In the genomic region with DNA sequence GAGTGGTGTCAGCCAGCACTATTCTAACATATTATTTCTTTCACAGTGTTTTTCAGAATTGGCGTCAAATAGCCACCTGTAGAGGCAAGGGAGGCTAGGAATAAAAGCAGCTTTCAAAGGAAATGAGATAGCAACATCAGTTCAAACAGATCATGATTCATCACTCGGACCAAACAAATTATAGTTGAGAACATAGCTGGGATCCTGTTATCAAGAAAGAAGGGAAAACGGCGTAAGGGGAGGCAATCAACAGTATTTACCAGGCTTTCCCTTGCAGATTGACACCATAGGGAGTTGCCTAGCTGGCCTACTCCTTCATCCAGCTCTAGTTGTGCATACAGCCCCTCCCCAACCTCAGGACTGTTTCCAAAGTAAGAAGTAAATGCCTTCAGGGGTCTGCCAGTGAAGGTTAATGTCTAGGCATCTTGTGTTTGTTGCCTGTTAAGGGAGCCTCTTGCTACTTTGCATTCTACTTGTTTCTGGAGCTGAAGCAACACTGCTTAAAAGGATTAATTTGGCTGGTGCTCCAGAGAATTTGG, we compare ENCODE assay signal across 26 cellular contexts.
DNase-seq lines count a peak whose midpoint lies in the region; FAIRE-seq and TF ChIP-seq lines count a peak whose summit lies in the region.
"Had no signal": no experiment of that assay in that cellular context is flagged by ENCODE, and none has a peak within 500 bp of the region (broad histone marks: within the 10 kb centered on the region; RNA-seq: fewer than 3 reads in every experiment).

No MANE protein-coding gene starts in this region.

- no peaks in the 10 kb centered on the region for H3K4me1 ChIP-seq in kidney (ENCODE audit: control insufficient read depth in 1 of 2, insufficient read depth in 1 of 2, low read depth in 1 of 2, low read length in 2 of 2)
- H3K4me1 ChIP-seq: Peyer's patch, SJCRH30 had no signal

- in situ Hi-C loops in GM13977 (cut with MboI; ENCODE audit: low pct_unique_long_range_greater_than_20kb, low sequenced_read_pairs, unreplicated experiment), result no loop called here
- in situ Hi-C loops in KBM-7 (cut with MboI; ENCODE audit: low pct_unique_long_range_greater_than_20kb, low sequenced_read_pairs), result no loop called here

- TF ChIP-seq CTCF in GM13977 (IDR thresholded peaks at IDR 0.05; ENCODE audit: extremely low read depth, insufficient read depth, missing control alignments), result no peak
- no peak for TF ChIP-seq CTCF in kidney (IDR thresholded peaks at IDR 0.05; ENCODE audit: borderline replicate concordance, extremely low read depth, insufficient read depth)

- H3K27ac ChIP-seq in kidney (ENCODE audit: low read depth in 2 of 2, low read length in 2 of 2), result no peak overlapping the region
- H3K27ac ChIP-seq: C4-2B, KMS-11, Peyer's patch, SJCRH30 had no signal

- H3K9ac ChIP-seq in kidney (ENCODE audit: low read length in 2 of 2), result no peak overlapping the region
- H3K9ac ChIP-seq: KMS-11 had no signal

- no peak for FAIRE-seq in kidney (lab: Jason Lieb, UNC)
- FAIRE-seq: GM19239 had no signal

- H3K4me3 ChIP-seq in kidney (ENCODE audit: low read length in 2 of 2), result no peak overlapping the region
- H3K4me3 ChIP-seq: Peyer's patch, SJCRH30 had no signal

- intact Hi-C loops in kidney (cut with DNase I), result no loop called here

- H3K36me3 ChIP-seq in kidney (ENCODE audit: control insufficient read depth in 1 of 2, insufficient read depth in 2 of 2, low read length in 2 of 2), result no peaks in the 10 kb centered on the region
- H3K36me3 ChIP-seq: Peyer's patch, SJCRH30 had no signal

- peak; percentile 30 for DNase-seq in NCI-H82 (lab: John Stamatoyannopoulos, UW)
- no peak for DNase-seq in NCI-H82 treated with DMSO at 0.1 percent for 48 hours (lab: John Stamatoyannopoulos, UW; ENCODE audit: unreplicated experiment)
- peak; percentile 3 for DNase-seq in amniotic epithelial cell (ENCODE audit: low read depth)
- peak; percentile 69 for DNase-seq in islet precursor cell
- DNase-seq in putamen (ENCODE audit: low spot score), result peak; percentile 8
- DNase-seq in GM13977 (ENCODE audit: low spot score), result no peak
- no peak for DNase-seq in kidney
- no peak for DNase-seq in KBM-7
- DNase-seq: 8988T; AML-193; Calu3; CD8-positive, alpha-beta memory T cell; DMS53; GF-D8; H7; HFFc6; NCI-H1092 treated with DMSO at 0.1 percent for 48 hours; NCI-H1694; NCI-H446 treated with DMSO at 0.1 percent for 48 hours; NCI-H526 treated with DMSO at 0.1 percent for 48 hours; NK-92 treated with Interleukin-12 subunit alpha and Interleukin-12 subunit beta, amount 100 ng/mL, for 24 hours; Peyer's patch; SJCRH30 had no signal

- H3K9me3 ChIP-seq in kidney (ENCODE audit: control insufficient read depth in 1 of 2, low read length in 2 of 2), result no peaks in the 10 kb centered on the region
- H3K9me3 ChIP-seq: Peyer's patch, SJCRH30 had no signal

Comparison
In these comparisons a context has a peak if more than half of its experiments do, and no peak if none do; other contexts are left out.
1. DNase-seq: peak in NCI-H82 (single experiment), amniotic epithelial cell (single experiment), islet precursor cell (single experiment) and putamen (single experiment); none in NCI-H82 treated with DMSO at 0.1 percent for 48 hours (single experiment), GM13977 (single experiment), kidney (single experiment) and KBM-7 (single experiment).